ENCODE assay signal across 11 cellular contexts in the genomic region with DNA sequence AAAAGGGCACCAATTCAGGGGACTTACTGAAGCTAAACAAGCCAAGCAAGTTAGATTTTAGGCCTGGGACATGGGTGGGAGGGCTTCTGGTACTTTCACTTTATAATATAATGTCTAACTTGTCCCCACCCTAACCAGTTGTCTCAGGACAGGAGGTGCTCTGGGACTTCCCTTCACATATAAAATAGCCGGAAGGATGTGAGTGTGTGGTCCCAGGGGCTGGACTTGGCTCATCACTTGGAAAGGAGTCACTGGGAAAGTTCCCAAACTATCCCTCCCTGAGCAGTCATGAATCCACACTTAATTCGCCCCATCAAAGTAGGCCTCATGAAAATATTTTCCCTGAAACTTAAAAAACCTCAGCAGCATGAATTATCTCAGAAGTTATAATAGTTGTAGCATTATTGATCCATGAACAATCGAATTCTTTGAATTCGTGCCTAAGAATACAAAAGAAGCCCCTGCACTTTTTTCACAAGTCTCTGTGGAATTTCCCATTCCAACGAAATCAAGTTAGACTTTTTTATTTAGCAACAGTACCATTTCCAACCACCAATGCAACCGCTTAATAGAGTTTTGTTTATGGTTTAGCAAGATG.
A peak's percentile ranks its signal among the peaks of the same experiment; 100 is the strongest.
DNase-seq lines count a peak whose midpoint lies in the region; ATAC-seq and TF ChIP-seq lines count a peak whose summit lies in the region.
"Had no signal": no experiment of that assay in that cellular context is flagged by ENCODE, and none has a peak within 500 bp of the region (broad histone marks: within the 10 kb centered on the region; RNA-seq: fewer than 3 reads in every experiment).

No MANE protein-coding gene starts in this region.

- no peak overlapping the region for H3K27ac Mint-ChIP-seq in WTC11
- H3K27ac Mint-ChIP-seq: stimulated activated effector memory CD8-positive, alpha-beta T cell treated with anti-CD3 and anti-CD28 coated beads, Interleukin-12 subunit alpha, Interleukin-12 subunit beta, amount 100 ng/mL, for 72 hours had no signal

- peaks cover 18% of the 10 kb centered on the region for H3K4me1 ChIP-seq in SJSA1 (replicated peaks)
- H3K4me1 ChIP-seq in gastroesophageal sphincter, result peaks cover 0 to 50% (median 14%) of the 10 kb centered on the region in 3 donors
- H3K4me1 ChIP-seq in skeletal muscle tissue (ENCODE audit: control insufficient read depth in 3 of 3, insufficient read depth in 3 of 3, low read length in 3 of 3), result peaks cover 10 to 16% (median 13%) of the 10 kb centered on the region in 3 donors

- H3K9me3 Mint-ChIP-seq in WTC11, result no peaks in the 10 kb centered on the region
- H3K9me3 Mint-ChIP-seq: stimulated activated effector memory CD8-positive, alpha-beta T cell treated with anti-CD3 and anti-CD28 coated beads, Interleukin-12 subunit alpha, Interleukin-12 subunit beta, amount 100 ng/mL, for 72 hours had no signal

- H3K36me3 Mint-ChIP-seq in WTC11, result no peaks in the 10 kb centered on the region
- H3K36me3 Mint-ChIP-seq: stimulated activated effector memory CD8-positive, alpha-beta T cell treated with anti-CD3 and anti-CD28 coated beads, Interleukin-12 subunit alpha, Interleukin-12 subunit beta, amount 100 ng/mL, for 72 hours had no signal

- no peak overlapping the region for H3K9ac ChIP-seq in skeletal muscle tissue (ENCODE audit: low read depth in 1 of 3, low read length in 3 of 3)

- no peaks in the 10 kb centered on the region for H3K27me3 ChIP-seq in SJSA1 (replicated peaks)
- H3K27me3 ChIP-seq in gastroesophageal sphincter, result no peaks in the 10 kb centered on the region
- no peaks in the 10 kb centered on the region for H3K27me3 ChIP-seq in skeletal muscle tissue (ENCODE audit: control insufficient read depth in 3 of 3, insufficient read depth in 3 of 3, low read length in 3 of 3)

- TF ChIP-seq EP300 in gastroesophageal sphincter (IDR thresholded peaks at IDR 0.05), result no peak

- H3K9me3 ChIP-seq in SJSA1 (replicated peaks) (no peaks in the 10 kb centered on the region), gastroesophageal sphincter (no peaks in the 10 kb centered on the region), skeletal muscle tissue (ENCODE audit: control insufficient read depth in 3 of 3, low read length in 3 of 3) (no peaks in the 10 kb centered on the region)

- H3K27ac ChIP-seq in SJSA1, result peak overlapping the region; percentile 33; the same call in 1 of the 2 replicates
- H3K27ac ChIP-seq in gastroesophageal sphincter, result peak overlapping the region in 3 of 4 donors; percentile 58 to 69 (median 64)
- H3K27ac ChIP-seq in skeletal muscle tissue (ENCODE audit: low read depth, low read length), result peak overlapping the region; percentile 64

- H3K27me3 Mint-ChIP-seq in WTC11 (ENCODE audit: low read depth), result no peaks in the 10 kb centered on the region; the same call in 1 of the 2 replicates

- peak; percentile 84 for ATAC-seq in gastroesophageal sphincter
- ATAC-seq in WTC11, result no peak
- no peak for ATAC-seq in GM18873 (IDR thresholded peaks at IDR 0.05; ENCODE audit: low FRiP score, unreplicated experiment)
- ATAC-seq: HCT116; stimulated activated effector memory CD8-positive, alpha-beta T cell treated with anti-CD3 and anti-CD28 coated beads, Interleukin-12 subunit alpha, Interleukin-12 subunit beta, amount 100 ng/mL, for 72 hours had no signal

- no peak for TF ChIP-seq POLR2A in gastroesophageal sphincter (IDR thresholded peaks at IDR 0.05)

- H3K4me3 Mint-ChIP-seq in WTC11, result no peak overlapping the region
- H3K4me3 Mint-ChIP-seq: stimulated activated effector memory CD8-positive, alpha-beta T cell treated with anti-CD3 and anti-CD28 coated beads, Interleukin-12 subunit alpha, Interleukin-12 subunit beta, amount 100 ng/mL, for 72 hours had no signal

- 28% methylated on average over 6 of the region's 6 CpGs; no CpG with 5 or more reads in 1 of the 2 donors for WGBS in gastroesophageal sphincter (ENCODE audit: low coverage in 1 of 2), 2 donors

- CTCF ChIA-PET in WTC11 (lab: Charles Lee), result no interaction called here

- H3K36me3 ChIP-seq in SJSA1 (no peaks in the 10 kb centered on the region), gastroesophageal sphincter (no peaks in the 10 kb centered on the region), skeletal muscle tissue (ENCODE audit: control insufficient read depth in 3 of 3, insufficient read depth in 3 of 3, low read length in 3 of 3) (no peaks in the 10 kb centered on the region)

- H3K4me3 ChIP-seq in SJSA1 (no peak overlapping the region), gastroesophageal sphincter (no peak overlapping the region), skeletal muscle tissue (ENCODE audit: low read length in 3 of 3) (no peak overlapping the region)

- in situ Hi-C loops in G401 (cut with HindIII; ENCODE audit: low sequenced_read_pairs), result no loop called here

- POLR2A ChIA-PET in WTC11 (lab: Charles Lee), result interaction anchor here (1.0 kb wide), 1 partner anchor 9 kb away, joined by 3 read pairs; no protein-coding TSS in a partner anchor

- DNase-seq in G401 (ENCODE audit: low spot score) (peak; percentile 2), SJSA1 (ENCODE audit: low read depth in 1 of 2, low spot score in 2 of 2) (peak in 1 of 2 experiments; percentile 39), WTC11 (ENCODE audit: low spot score) (no peak), 8988T (no peak)
- no peak for DNase-seq in activated CD4-positive, alpha-beta T cell treated with anti-CD3 and anti-CD28 coated beads for 48 hours
- DNase-seq: activated effector memory CD4-positive, alpha-beta T cell treated with Interleukin-2 at 50 U/mL for 16 hours had no signal

- H3K4me1 Mint-ChIP-seq in WTC11, result peaks cover 18% of the 10 kb centered on the region
- H3K4me1 Mint-ChIP-seq: stimulated activated effector memory CD8-positive, alpha-beta T cell treated with anti-CD3 and anti-CD28 coated beads, Interleukin-12 subunit alpha, Interleukin-12 subunit beta, amount 100 ng/mL, for 72 hours had no signal

- peak in 3 of 4 experiments; percentile 7 to 38 (median 22) for TF ChIP-seq CTCF in gastroesophageal sphincter (IDR thresholded peaks at IDR 0.05)
- TF ChIP-seq CTCF in WTC11 (IDR thresholded peaks at IDR 0.05), result no peak

TF ChIP-seq in WTC11, 78 proteins besides CTCF, POLR2A, EP300 and RAD21 (continues in another document):
- TF ChIP-seq, protein P1, sequence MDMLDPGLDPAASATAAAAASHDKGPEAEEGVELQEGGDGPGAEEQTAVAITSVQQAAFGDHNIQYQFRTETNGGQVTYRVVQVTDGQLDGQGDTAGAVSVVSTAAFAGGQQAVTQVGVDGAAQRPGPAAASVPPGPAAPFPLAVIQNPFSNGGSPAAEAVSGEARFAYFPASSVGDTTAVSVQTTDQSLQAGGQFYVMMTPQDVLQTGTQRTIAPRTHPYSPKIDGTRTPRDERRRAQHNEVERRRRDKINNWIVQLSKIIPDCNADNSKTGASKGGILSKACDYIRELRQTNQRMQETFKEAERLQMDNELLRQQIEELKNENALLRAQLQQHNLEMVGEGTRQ (CRISPR knock-in tag; IDR thresholded peaks at IDR 0.05), result no peak
- TF ChIP-seq NFATC4 (CRISPR knock-in tag; IDR thresholded peaks at IDR 0.05) (no peak), RELA (CRISPR knock-in tag; IDR thresholded peaks at IDR 0.05; ENCODE audit: borderline replicate concordance) (no peak), TP53 (CRISPR knock-in tag; IDR thresholded peaks at IDR 0.05) (no peak), ZNF416 (CRISPR knock-in tag; IDR thresholded peaks at IDR 0.05) (no peak)
- TF ChIP-seq, protein P2, sequence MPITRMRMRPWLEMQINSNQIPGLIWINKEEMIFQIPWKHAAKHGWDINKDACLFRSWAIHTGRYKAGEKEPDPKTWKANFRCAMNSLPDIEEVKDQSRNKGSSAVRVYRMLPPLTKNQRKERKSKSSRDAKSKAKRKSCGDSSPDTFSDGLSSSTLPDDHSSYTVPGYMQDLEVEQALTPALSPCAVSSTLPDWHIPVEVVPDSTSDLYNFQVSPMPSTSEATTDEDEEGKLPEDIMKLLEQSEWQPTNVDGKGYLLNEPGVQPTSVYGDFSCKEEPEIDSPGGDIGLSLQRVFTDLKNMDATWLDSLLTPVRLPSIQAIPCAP (CRISPR knock-in tag; IDR thresholded peaks at IDR 0.05), result no peak
- TF ChIP-seq, protein P3, sequence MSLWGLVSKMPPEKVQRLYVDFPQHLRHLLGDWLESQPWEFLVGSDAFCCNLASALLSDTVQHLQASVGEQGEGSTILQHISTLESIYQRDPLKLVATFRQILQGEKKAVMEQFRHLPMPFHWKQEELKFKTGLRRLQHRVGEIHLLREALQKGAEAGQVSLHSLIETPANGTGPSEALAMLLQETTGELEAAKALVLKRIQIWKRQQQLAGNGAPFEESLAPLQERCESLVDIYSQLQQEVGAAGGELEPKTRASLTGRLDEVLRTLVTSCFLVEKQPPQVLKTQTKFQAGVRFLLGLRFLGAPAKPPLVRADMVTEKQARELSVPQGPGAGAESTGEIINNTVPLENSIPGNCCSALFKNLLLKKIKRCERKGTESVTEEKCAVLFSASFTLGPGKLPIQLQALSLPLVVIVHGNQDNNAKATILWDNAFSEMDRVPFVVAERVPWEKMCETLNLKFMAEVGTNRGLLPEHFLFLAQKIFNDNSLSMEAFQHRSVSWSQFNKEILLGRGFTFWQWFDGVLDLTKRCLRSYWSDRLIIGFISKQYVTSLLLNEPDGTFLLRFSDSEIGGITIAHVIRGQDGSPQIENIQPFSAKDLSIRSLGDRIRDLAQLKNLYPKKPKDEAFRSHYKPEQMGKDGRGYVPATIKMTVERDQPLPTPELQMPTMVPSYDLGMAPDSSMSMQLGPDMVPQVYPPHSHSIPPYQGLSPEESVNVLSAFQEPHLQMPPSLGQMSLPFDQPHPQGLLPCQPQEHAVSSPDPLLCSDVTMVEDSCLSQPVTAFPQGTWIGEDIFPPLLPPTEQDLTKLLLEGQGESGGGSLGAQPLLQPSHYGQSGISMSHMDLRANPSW (CRISPR knock-in tag; conservative IDR thresholded peaks at IDR 0.05; ENCODE audit: low read depth), result no peak
- TF ChIP-seq, protein P4, sequence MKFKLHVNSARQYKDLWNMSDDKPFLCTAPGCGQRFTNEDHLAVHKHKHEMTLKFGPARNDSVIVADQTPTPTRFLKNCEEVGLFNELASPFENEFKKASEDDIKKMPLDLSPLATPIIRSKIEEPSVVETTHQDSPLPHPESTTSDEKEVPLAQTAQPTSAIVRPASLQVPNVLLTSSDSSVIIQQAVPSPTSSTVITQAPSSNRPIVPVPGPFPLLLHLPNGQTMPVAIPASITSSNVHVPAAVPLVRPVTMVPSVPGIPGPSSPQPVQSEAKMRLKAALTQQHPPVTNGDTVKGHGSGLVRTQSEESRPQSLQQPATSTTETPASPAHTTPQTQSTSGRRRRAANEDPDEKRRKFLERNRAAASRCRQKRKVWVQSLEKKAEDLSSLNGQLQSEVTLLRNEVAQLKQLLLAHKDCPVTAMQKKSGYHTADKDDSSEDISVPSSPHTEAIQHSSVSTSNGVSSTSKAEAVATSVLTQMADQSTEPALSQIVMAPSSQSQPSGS (CRISPR knock-in tag; IDR thresholded peaks at IDR 0.05; ENCODE audit: borderline replicate concordance, low read depth), result no peak
